Comparison of ENCODE assay signal across 8 cellular contexts in the genomic region with DNA sequence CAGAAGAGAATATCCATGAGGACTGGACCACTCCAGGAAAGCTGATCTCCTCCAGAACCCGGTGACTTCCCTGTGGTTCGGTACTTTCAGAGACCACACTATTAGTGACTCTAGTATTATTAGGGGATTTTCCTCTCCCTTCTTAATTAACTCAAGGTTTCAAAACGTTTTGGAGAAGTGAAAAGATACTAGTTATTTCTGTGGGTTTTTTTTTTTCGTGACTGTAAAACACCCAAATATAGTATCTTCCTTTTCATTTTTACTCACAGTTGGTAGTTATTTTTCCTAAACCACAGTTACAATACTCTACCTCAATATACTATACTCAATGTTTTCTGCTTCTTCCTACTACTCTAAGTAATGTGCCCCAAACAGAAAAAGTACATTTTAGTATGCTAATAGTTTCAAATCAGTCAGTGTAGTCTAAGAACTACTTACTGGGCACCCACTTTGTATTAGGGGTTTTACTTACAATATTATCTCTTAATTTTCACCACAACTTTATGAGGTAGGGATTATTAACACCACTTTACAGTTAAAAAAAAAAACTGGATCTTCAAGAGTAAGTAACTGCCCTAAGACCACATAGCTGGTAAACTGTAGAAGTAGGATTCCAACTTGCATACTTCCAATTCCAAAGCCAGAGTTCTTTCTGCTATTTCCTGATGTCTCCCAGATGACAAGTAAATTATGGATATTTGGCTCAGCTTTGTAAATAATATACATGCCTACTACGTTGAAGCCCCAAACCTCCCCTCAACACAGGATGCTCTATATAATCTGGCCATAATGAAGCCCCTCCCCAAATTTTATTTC. TPM values are rescaled to one million over a fixed set of nuclear protein-coding genes. Genes with fewer than 3 reads are reported as not detected.
A peak's percentile ranks its signal among the peaks of the same experiment; 100 is the strongest.
DNase-seq lines count a peak whose midpoint lies in the region; ATAC-seq and TF ChIP-seq lines count a peak whose summit lies in the region.
"Had no signal": no experiment of that assay in that cellular context is flagged by ENCODE, and none has a peak within 500 bp of the region (broad histone marks: within the 10 kb centered on the region; RNA-seq: fewer than 3 reads in every experiment).

No MANE protein-coding gene starts in this region.

- peak; percentile 60 for ATAC-seq in GM18511 (IDR thresholded peaks at IDR 0.05; ENCODE audit: unreplicated experiment)
- peak; percentile 52 for ATAC-seq in GM21515 (IDR thresholded peaks at IDR 0.05; ENCODE audit: unreplicated experiment)
- ATAC-seq in HG03354 (IDR thresholded peaks at IDR 0.05; ENCODE audit: poor library complexity, severe bottlenecking, unreplicated experiment) = peak; percentile 72

- intact Hi-C loops in testis (cut with DNase I; ENCODE audit: low total_unique reads) = no loop called here

- H3K27ac ChIP-seq in testis = no peak overlapping the region

- TF ChIP-seq POLR2A in testis (IDR thresholded peaks at IDR 0.05) = no peak

- WGBS in testis, 2 donors = 62 to 73% methylated on average over 5 of the region's 5 CpGs

- DNase-seq in fibroblast of peridontal ligament (ENCODE audit: extremely low read depth) (peak; percentile 58), testis (no peak), NCI-H1417 (lab: John Stamatoyannopoulos, UW) (no peak), T1000 (lab: John Stamatoyannopoulos, UW) (no peak)
- DNase-seq: NCI-H2227 treated with DMSO at 0.1 percent for 48 hours had no signal

- no peaks in the 10 kb centered on the region for H3K27me3 ChIP-seq in testis

- no peaks in the 10 kb centered on the region for H3K4me1 ChIP-seq in testis

- H3K4me3 ChIP-seq in testis = no peak overlapping the region

- H3K36me3 ChIP-seq in testis (ENCODE audit: low read depth, missing control alignments) = no peaks in the 10 kb centered on the region

- no peak for TF ChIP-seq CTCF in testis (IDR thresholded peaks at IDR 0.05)

- H3K9me3 ChIP-seq in testis = no peaks in the 10 kb centered on the region

RNA-seq across cellular contexts. Expression of gene SLC9A7, which starts 45.0 kb away (rescaled TPM):
- 1 to 10 TPM; 7.4 to 8.1 TPM for total RNA-seq in testis
- 2.6 TPM for polyA plus RNA-seq in testis (ENCODE audit: insufficient read depth, low read depth, low replicate concordance)
